Comparison of ENCODE assay signal across 1 cellular context in the genomic region with DNA sequence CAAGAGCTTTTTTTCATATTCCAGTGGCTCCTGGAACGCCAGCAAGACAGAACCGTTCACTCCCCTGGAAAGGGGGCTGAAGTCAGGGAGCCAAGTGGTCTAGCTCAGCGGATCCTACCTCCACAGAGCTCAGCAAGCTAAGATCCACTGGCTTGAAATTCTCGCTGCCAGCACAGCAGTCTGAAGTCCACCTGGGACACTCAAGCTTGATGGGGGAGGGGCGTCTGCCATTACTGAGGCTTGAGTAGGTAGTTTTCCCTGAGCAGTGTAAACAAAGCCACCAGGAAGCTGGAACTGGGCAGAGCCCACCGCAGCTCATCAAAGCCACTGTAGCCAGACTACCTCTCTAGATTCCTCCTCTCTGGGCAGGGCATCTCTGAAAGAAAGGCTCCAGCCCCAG.
TF ChIP-seq lines count a peak whose summit lies in the region.

No MANE protein-coding gene starts in this region.

TF ChIP-seq in HepG2, 621 proteins besides CTCF, POLR2A, EP300 and RAD21:
- TF ChIP-seq FOXA3 (CRISPR knock-in tag; IDR thresholded peaks at IDR 0.05) (peak; percentile 34; the same call in 1 of the 2 replicates), FOSL2 (CRISPR knock-in tag; IDR thresholded peaks at IDR 0.05) (peak; percentile 10; the same call in 1 of the 2 replicates), ZFP91 (CRISPR knock-in tag; IDR thresholded peaks at IDR 0.05; ENCODE audit: borderline replicate concordance) (0 out of 2 replicates have a peak, but pooled peaks have one; percentile 16), ZMYM4 (CRISPR knock-in tag; IDR thresholded peaks at IDR 0.05) (peak; percentile 64), GATAD2A (CRISPR knock-in tag; IDR thresholded peaks at IDR 0.05) (peak; percentile 39; the same call in 1 of the 2 replicates), MTA1 (CRISPR knock-in tag; IDR thresholded peaks at IDR 0.05; ENCODE audit: borderline replicate concordance) (peak; percentile 72; the same call in 1 of the 2 replicates), HNF4A (CRISPR knock-in tag; IDR thresholded peaks at IDR 0.05) (peak; percentile 71), PAXIP1 (CRISPR knock-in tag; conservative IDR thresholded peaks at IDR 0.05) (peak; percentile 28; the same call in 1 of the 2 replicates), THAP9 (CRISPR knock-in tag; IDR thresholded peaks at IDR 0.05; ENCODE audit: borderline replicate concordance) (peak; percentile 19; the same call in 1 of the 2 replicates), ARID5B (CRISPR knock-in tag; IDR thresholded peaks at IDR 0.05) (0 out of 2 replicates have a peak, but pooled peaks have one; percentile 26)
- TF ChIP-seq, protein P1, sequence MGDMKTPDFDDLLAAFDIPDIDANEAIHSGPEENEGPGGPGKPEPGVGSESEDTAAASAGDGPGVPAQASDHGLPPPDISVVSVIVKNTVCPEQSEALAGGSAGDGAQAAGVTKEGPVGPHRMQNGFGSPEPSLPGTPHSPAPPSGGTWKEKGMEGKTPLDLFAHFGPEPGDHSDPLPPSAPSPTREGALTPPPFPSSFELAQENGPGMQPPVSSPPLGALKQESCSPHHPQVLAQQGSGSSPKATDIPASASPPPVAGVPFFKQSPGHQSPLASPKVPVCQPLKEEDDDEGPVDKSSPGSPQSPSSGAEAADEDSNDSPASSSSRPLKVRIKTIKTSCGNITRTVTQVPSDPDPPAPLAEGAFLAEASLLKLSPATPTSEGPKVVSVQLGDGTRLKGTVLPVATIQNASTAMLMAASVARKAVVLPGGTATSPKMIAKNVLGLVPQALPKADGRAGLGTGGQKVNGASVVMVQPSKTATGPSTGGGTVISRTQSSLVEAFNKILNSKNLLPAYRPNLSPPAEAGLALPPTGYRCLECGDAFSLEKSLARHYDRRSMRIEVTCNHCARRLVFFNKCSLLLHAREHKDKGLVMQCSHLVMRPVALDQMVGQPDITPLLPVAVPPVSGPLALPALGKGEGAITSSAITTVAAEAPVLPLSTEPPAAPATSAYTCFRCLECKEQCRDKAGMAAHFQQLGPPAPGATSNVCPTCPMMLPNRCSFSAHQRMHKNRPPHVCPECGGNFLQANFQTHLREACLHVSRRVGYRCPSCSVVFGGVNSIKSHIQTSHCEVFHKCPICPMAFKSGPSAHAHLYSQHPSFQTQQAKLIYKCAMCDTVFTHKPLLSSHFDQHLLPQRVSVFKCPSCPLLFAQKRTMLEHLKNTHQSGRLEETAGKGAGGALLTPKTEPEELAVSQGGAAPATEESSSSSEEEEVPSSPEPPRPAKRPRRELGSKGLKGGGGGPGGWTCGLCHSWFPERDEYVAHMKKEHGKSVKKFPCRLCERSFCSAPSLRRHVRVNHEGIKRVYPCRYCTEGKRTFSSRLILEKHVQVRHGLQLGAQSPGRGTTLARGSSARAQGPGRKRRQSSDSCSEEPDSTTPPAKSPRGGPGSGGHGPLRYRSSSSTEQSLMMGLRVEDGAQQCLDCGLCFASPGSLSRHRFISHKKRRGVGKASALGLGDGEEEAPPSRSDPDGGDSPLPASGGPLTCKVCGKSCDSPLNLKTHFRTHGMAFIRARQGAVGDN (CRISPR knock-in tag; IDR thresholded peaks at IDR 0.05) = peak; percentile 23; the same call in 1 of the 2 replicates
- TF ChIP-seq, protein P2, sequence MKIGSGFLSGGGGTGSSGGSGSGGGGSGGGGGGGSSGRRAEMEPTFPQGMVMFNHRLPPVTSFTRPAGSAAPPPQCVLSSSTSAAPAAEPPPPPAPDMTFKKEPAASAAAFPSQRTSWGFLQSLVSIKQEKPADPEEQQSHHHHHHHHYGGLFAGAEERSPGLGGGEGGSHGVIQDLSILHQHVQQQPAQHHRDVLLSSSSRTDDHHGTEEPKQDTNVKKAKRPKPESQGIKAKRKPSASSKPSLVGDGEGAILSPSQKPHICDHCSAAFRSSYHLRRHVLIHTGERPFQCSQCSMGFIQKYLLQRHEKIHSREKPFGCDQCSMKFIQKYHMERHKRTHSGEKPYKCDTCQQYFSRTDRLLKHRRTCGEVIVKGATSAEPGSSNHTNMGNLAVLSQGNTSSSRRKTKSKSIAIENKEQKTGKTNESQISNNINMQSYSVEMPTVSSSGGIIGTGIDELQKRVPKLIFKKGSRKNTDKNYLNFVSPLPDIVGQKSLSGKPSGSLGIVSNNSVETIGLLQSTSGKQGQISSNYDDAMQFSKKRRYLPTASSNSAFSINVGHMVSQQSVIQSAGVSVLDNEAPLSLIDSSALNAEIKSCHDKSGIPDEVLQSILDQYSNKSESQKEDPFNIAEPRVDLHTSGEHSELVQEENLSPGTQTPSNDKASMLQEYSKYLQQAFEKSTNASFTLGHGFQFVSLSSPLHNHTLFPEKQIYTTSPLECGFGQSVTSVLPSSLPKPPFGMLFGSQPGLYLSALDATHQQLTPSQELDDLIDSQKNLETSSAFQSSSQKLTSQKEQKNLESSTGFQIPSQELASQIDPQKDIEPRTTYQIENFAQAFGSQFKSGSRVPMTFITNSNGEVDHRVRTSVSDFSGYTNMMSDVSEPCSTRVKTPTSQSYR (CRISPR knock-in tag; IDR thresholded peaks at IDR 0.05; ENCODE audit: borderline replicate concordance) = peak; percentile 95
TF ChIP-seq in HepG2: peak in this region for 12; not testable (repeated sequence) for 609.
